Comparison of ENCODE assay signal across 1 cellular context in the genomic region with DNA sequence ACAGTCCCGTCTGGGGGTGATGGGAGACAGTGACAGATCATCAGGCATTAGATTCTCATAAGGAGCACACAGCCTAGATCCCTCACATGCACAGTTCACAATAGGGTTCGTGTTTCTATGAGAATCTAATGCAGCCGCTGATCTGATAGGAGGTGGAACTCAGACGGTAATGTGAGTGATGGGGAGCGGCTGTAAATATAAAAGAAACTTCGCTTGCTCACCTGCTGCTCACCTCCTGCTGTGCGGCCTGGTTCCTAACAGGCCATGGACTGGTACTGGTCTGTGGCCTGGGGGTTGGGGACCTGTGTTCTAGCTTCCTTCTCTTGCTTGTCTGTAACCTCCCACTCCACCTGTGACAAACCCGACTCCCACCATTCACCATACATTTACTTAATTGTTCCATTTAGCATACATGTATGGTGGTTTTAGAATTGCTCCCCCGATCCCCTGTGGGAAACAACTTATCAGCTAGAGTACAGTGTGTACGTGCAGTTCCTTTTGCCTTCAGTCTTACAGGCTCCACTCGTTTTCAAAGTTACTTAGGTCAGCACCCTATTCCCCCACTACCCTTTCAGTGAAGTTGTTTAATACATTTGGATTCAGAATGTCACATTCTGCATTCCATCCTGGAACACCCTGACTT.
TF ChIP-seq lines count a peak whose summit lies in the region.

No MANE protein-coding gene starts in this region.

TF ChIP-seq in HEK293, 187 proteins besides CTCF, POLR2A, EP300 and RAD21:
- no peak for TF ChIP-seq ZNF354C (tag by site-specific recombination; IDR thresholded peaks at IDR 0.05; ENCODE audit: borderline replicate concordance, low read depth)
- no peak for TF ChIP-seq ZIC2 (tag by site-specific recombination; IDR thresholded peaks at IDR 0.05)
- no peak for TF ChIP-seq SALL2 (tag by site-specific recombination; IDR thresholded peaks at IDR 0.05; ENCODE audit: borderline replicate concordance)
- no peak for TF ChIP-seq SP3 (tag by site-specific recombination; IDR thresholded peaks at IDR 0.05)
- peak; percentile 14 for TF ChIP-seq SETDB1 (IDR thresholded peaks at IDR 0.05; ENCODE audit: insufficient read length, low read length)
- no peak for TF ChIP-seq GLIS2 (tag by site-specific recombination; IDR thresholded peaks at IDR 0.05)
- TF ChIP-seq, protein P1, sequence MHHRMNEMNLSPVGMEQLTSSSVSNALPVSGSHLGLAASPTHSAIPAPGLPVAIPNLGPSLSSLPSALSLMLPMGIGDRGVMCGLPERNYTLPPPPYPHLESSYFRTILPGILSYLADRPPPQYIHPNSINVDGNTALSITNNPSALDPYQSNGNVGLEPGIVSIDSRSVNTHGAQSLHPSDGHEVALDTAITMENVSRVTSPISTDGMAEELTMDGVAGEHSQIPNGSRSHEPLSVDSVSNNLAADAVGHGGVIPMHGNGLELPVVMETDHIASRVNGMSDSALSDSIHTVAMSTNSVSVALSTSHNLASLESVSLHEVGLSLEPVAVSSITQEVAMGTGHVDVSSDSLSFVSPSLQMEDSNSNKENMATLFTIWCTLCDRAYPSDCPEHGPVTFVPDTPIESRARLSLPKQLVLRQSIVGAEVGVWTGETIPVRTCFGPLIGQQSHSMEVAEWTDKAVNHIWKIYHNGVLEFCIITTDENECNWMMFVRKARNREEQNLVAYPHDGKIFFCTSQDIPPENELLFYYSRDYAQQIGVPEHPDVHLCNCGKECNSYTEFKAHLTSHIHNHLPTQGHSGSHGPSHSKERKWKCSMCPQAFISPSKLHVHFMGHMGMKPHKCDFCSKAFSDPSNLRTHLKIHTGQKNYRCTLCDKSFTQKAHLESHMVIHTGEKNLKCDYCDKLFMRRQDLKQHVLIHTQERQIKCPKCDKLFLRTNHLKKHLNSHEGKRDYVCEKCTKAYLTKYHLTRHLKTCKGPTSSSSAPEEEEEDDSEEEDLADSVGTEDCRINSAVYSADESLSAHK (tag by site-specific recombination; IDR thresholded peaks at IDR 0.05) = no peak
- no peak for TF ChIP-seq ZFP3 (tag by site-specific recombination; IDR thresholded peaks at IDR 0.05; ENCODE audit: low read depth)
- TF ChIP-seq ZFP41 (tag by site-specific recombination; IDR thresholded peaks at IDR 0.05; ENCODE audit: borderline replicate concordance) = no peak
- no peak for TF ChIP-seq ZNF658 (tag by site-specific recombination; IDR thresholded peaks at IDR 0.05)
- TF ChIP-seq, protein P2, sequence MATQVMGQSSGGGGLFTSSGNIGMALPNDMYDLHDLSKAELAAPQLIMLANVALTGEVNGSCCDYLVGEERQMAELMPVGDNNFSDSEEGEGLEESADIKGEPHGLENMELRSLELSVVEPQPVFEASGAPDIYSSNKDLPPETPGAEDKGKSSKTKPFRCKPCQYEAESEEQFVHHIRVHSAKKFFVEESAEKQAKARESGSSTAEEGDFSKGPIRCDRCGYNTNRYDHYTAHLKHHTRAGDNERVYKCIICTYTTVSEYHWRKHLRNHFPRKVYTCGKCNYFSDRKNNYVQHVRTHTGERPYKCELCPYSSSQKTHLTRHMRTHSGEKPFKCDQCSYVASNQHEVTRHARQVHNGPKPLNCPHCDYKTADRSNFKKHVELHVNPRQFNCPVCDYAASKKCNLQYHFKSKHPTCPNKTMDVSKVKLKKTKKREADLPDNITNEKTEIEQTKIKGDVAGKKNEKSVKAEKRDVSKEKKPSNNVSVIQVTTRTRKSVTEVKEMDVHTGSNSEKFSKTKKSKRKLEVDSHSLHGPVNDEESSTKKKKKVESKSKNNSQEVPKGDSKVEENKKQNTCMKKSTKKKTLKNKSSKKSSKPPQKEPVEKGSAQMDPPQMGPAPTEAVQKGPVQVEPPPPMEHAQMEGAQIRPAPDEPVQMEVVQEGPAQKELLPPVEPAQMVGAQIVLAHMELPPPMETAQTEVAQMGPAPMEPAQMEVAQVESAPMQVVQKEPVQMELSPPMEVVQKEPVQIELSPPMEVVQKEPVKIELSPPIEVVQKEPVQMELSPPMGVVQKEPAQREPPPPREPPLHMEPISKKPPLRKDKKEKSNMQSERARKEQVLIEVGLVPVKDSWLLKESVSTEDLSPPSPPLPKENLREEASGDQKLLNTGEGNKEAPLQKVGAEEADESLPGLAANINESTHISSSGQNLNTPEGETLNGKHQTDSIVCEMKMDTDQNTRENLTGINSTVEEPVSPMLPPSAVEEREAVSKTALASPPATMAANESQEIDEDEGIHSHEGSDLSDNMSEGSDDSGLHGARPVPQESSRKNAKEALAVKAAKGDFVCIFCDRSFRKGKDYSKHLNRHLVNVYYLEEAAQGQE (tag by site-specific recombination; IDR thresholded peaks at IDR 0.05) = no peak
- TF ChIP-seq ZNF610 (tag by site-specific recombination; IDR thresholded peaks at IDR 0.05; ENCODE audit: borderline replicate concordance) = peak; percentile 99
- TF ChIP-seq, protein P3, sequence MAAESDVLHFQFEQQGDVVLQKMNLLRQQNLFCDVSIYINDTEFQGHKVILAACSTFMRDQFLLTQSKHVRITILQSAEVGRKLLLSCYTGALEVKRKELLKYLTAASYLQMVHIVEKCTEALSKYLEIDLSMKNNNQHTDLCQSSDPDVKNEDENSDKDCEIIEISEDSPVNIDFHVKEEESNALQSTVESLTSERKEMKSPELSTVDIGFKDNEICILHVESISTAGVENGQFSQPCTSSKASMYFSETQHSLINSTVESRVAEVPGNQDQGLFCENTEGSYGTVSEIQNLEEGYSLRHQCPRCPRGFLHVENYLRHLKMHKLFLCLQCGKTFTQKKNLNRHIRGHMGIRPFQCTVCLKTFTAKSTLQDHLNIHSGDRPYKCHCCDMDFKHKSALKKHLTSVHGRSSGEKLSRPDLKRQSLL (tag by site-specific recombination; IDR thresholded peaks at IDR 0.05) = no peak
- TF ChIP-seq ZNF112 (tag by site-specific recombination; IDR thresholded peaks at IDR 0.05) = no peak
- no peak for TF ChIP-seq ZFHX2 (tag by site-specific recombination; conservative IDR thresholded peaks at IDR 0.05)
- TF ChIP-seq, protein P4, sequence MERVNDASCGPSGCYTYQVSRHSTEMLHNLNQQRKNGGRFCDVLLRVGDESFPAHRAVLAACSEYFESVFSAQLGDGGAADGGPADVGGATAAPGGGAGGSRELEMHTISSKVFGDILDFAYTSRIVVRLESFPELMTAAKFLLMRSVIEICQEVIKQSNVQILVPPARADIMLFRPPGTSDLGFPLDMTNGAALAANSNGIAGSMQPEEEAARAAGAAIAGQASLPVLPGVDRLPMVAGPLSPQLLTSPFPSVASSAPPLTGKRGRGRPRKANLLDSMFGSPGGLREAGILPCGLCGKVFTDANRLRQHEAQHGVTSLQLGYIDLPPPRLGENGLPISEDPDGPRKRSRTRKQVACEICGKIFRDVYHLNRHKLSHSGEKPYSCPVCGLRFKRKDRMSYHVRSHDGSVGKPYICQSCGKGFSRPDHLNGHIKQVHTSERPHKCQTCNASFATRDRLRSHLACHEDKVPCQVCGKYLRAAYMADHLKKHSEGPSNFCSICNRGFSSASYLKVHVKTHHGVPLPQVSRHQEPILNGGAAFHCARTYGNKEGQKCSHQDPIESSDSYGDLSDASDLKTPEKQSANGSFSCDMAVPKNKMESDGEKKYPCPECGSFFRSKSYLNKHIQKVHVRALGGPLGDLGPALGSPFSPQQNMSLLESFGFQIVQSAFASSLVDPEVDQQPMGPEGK (tag by site-specific recombination; IDR thresholded peaks at IDR 0.05) = no peak
- TF ChIP-seq, protein P5, sequence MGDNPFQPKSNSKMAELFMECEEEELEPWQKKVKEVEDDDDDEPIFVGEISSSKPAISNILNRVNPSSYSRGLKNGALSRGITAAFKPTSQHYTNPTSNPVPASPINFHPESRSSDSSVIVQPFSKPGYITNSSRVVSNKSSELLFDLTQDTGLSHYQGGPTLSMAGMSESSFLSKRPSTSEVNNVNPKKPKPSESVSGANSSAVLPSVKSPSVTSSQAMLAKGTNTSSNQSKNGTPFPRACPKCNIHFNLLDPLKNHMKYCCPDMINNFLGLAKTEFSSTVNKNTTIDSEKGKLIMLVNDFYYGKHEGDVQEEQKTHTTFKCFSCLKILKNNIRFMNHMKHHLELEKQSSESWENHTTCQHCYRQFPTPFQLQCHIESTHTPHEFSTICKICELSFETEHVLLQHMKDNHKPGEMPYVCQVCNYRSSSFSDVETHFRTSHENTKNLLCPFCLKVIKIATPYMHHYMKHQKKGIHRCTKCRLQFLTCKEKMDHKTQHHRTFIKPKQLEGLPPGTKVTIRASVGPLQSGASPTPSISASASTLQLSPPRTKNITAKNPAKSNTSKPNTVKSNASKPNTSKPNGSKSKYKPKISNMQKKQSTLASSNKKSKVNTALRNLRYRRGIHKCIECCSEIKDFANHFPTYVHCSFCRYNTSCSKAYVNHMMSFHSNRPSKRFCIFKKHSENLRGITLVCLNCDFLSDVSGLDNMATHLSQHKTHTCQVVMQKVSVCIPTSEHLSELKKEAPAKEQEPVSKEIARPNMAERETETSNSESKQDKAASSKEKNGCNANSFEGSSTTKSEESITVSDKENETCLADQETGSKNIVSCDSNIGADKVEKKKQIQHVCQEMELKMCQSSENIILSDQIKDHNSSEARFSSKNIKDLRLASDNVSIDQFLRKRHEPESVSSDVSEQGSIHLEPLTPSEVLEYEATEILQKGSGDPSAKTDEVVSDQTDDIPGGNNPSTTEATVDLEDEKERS (tag by site-specific recombination; IDR thresholded peaks at IDR 0.05) = no peak
TF ChIP-seq in HEK293: peak in this region for 2.
